ENCODE assay signal across 14 cellular contexts in genomic region chr18:36381075-36381474, GRCh38.
DNase-seq lines count a peak whose midpoint lies in the region; ATAC-seq and TF ChIP-seq lines count a peak whose summit lies in the region.
"Had no signal": no experiment of that assay in that cellular context is flagged by ENCODE, and none has a peak within 500 bp of the region (broad histone marks: within the 10 kb centered on the region; RNA-seq: fewer than 3 reads in every experiment).

No MANE protein-coding gene starts in this region.

- H3K79me2 ChIP-seq in osteoblast (ENCODE audit: insufficient read depth, low read length), result no peaks in the 10 kb centered on the region

- H3K27me3 ChIP-seq in IMR-90 (ENCODE audit: control insufficient read depth, insufficient read depth, low read length) (no peaks in the 10 kb centered on the region), osteoblast (ENCODE audit: insufficient read depth, low read length) (no peaks in the 10 kb centered on the region)

- no peak overlapping the region for H2AK5ac ChIP-seq in IMR-90 (ENCODE audit: low read depth, low read length)

- H3K79me1 ChIP-seq in IMR-90 (ENCODE audit: low read depth in 1 of 2, low read length in 2 of 2), result peaks cover 0 to 5% of the 10 kb centered on the region in 2 experiments; a peak in 1 of 4 replicates

- H3K18ac ChIP-seq in IMR-90 (ENCODE audit: low read depth, low read length), result no peak overlapping the region

- no peak overlapping the region for H4K5ac ChIP-seq in IMR-90 (ENCODE audit: low read depth, low read length)

- no TSS peak for BruUV-seq in IMR-90 (replicated peaks; lab: Mats Ljungman, UMichigan)

- H2BK5ac ChIP-seq in IMR-90 (ENCODE audit: low read depth, low read length, poor library complexity, severe bottlenecking), result no peak overlapping the region

- no peak overlapping the region for H3K4me3 ChIP-seq in IMR-90 (ENCODE audit: insufficient read depth, low read depth, low read length)
- H3K4me3 ChIP-seq in osteoblast (ENCODE audit: insufficient read depth, low read length), result no peak overlapping the region

- no peak for TF ChIP-seq CTCF in AG09319 (IDR thresholded peaks at IDR 0.05; ENCODE audit: low read depth, low read length)
- TF ChIP-seq CTCF in IMR-90 (conservative IDR thresholded peaks at IDR 0.05; ENCODE audit: low read depth, low read length), result no peak
- no peak for TF ChIP-seq CTCF in osteoblast (IDR thresholded peaks at IDR 0.05; ENCODE audit: extremely low read depth, low read depth, low read length)

- WGBS in IMR-90 (ENCODE audit: extremely low coverage in 2 of 2, insufficient read length in 1 of 2), 2 experiments, result 86% methylated on average over 1 of the region's 4 CpGs; no CpG with 5 or more reads in 1 of the 2 experiments

- no peak overlapping the region for H2AK9ac ChIP-seq in IMR-90 (replicated peaks; ENCODE audit: low read depth, low read length, poor library complexity)

- no peak overlapping the region for H3K9ac ChIP-seq in IMR-90 (ENCODE audit: low read depth, low read length)

- H3K36me3 ChIP-seq in IMR-90 (ENCODE audit: control insufficient read depth, insufficient read depth, low read length) (no peaks in the 10 kb centered on the region), osteoblast (ENCODE audit: insufficient read depth, low read length) (no peaks in the 10 kb centered on the region)

- no peak overlapping the region for H3K27ac ChIP-seq in IMR-90 (ENCODE audit: insufficient read depth, low read length)
- H3K27ac ChIP-seq in osteoblast (ENCODE audit: low read depth, low read length), result no peak overlapping the region

- H3K4ac ChIP-seq in IMR-90 (ENCODE audit: low read depth, low read length), result no peak overlapping the region; the same call in 1 of the 2 replicates

- no peak overlapping the region for H4K91ac ChIP-seq in IMR-90 (ENCODE audit: insufficient read depth, low read depth, low read length)

- H4K20me1 ChIP-seq in IMR-90 (ENCODE audit: insufficient read depth, low read length) (0 out of 2 replicates have a peak, but pooled peaks cover 2% of the 10 kb centered on the region), osteoblast (ENCODE audit: insufficient read depth, low read length) (peaks cover 3% of the 10 kb centered on the region)

- no peak overlapping the region for H3K56ac ChIP-seq in IMR-90 (ENCODE audit: extremely low read depth, insufficient read depth, low read length)

- 0 out of 2 replicates have a peak, but pooled peaks cover 3% of the 10 kb centered on the region for H3K9me1 ChIP-seq in IMR-90 (ENCODE audit: insufficient read depth, low read length)

- no peak overlapping the region for H4K8ac ChIP-seq in IMR-90 (ENCODE audit: low read depth in 2 of 2, low read length in 2 of 2)

- CTCF ChIA-PET in IMR-90 (lab: Yijun Ruan, JAX), result no interaction called here

- intact Hi-C loops in IMR-90 (cut with micrococcal nuclease), result no loop called here

- 0 out of 2 replicates have a peak overlapping the region, but pooled peaks have one; percentile 32 for H3K14ac ChIP-seq in IMR-90 (replicated peaks; ENCODE audit: low read depth, low read length)

- dilution Hi-C loops in IMR-90 (cut with HindIII; ENCODE audit: low sequenced_read_pairs, unreplicated experiment), result no loop called here

- H2BK15ac ChIP-seq in IMR-90 (ENCODE audit: low read depth, low read length), result no peak overlapping the region

- in situ Hi-C loops in IMR-90 (cut with MboI; ENCODE audit: low sequenced_read_pairs), result no loop called here

- TF ChIP-seq POLR2A in IMR-90 (IDR thresholded peaks at IDR 0.05; ENCODE audit: low read depth, low read length), result no peak

- POLR2A ChIA-PET in IMR-90 (lab: Charles Lee; ENCODE audit: unreplicated experiment), result interaction anchor here (0.5 kb wide), 1 partner anchor 375 kb away, joined by 3 read pairs; no protein-coding TSS in a partner anchor

- no peak overlapping the region for H2AFZ ChIP-seq in IMR-90 (replicated peaks; ENCODE audit: low read length, poor library complexity)
- H2AFZ ChIP-seq in osteoblast (ENCODE audit: low read length), result no peak overlapping the region

- H3K4me1 ChIP-seq in IMR-90 (ENCODE audit: control insufficient read depth, insufficient read depth, low read length) (peaks cover 3% of the 10 kb centered on the region), osteoblast (ENCODE audit: insufficient read depth, low read length) (peaks cover 7% of the 10 kb centered on the region)

- H2BK20ac ChIP-seq in IMR-90 (ENCODE audit: low read depth, low read length), result no peak overlapping the region

- TF ChIP-seq RAD21 in IMR-90 (IDR thresholded peaks at IDR 0.05; ENCODE audit: low read length), result no peak

- DNase-seq in AG09319 (ENCODE audit: extremely low read depth, low read depth) (peak; percentile 15), IMR-90 (no peak), globus pallidus (ENCODE audit: low spot score) (peak; percentile 11), osteoblast (ENCODE audit: insufficient read length, low spot score, missing footprints) (peak; percentile 71), hepatic stellate cell (ENCODE audit: low spot score) (no peak), glomerular visceral epithelial cell (ENCODE audit: extremely low spot score) (no peak), DMS53 treated with DMSO at 0.1 percent for 48 hours (lab: John Stamatoyannopoulos, UW; ENCODE audit: unreplicated experiment) (no peak)
- DNase-seq: Calu3; CD4-positive, alpha-beta T cell; DMS79 treated with DMSO at 0.1 percent for 48 hours; KBM-7; NCI-H446; NCI-H748 treated with DMSO at 0.1 percent for 48 hours had no signal

- H3K23ac ChIP-seq in IMR-90 (ENCODE audit: low read depth, low read length), result no peak overlapping the region

- H3K9me3 ChIP-seq in IMR-90 (ENCODE audit: control insufficient read depth, insufficient read depth, low read length) (no peaks in the 10 kb centered on the region), osteoblast (ENCODE audit: low read depth, low read length) (no peaks in the 10 kb centered on the region)

- H3K4me2 ChIP-seq in IMR-90 (ENCODE audit: low read depth, low read length), result no peak overlapping the region
- no peak overlapping the region for H3K4me2 ChIP-seq in osteoblast (ENCODE audit: insufficient read depth, low read length)

- H2BK120ac ChIP-seq in IMR-90 (ENCODE audit: low read depth, low read length), result no peak overlapping the region

- ATAC-seq in IMR-90 (ENCODE audit: low read depth) (no peak), GM21786 (IDR thresholded peaks at IDR 0.05; ENCODE audit: unreplicated experiment) (no peak)

TF ChIP-seq in IMR-90, 13 proteins besides CTCF, POLR2A, EP300 and RAD21:
- no peak for TF ChIP-seq BHLHE40 (IDR thresholded peaks at IDR 0.05; ENCODE audit: low read depth, low read length)
- TF ChIP-seq CHD1 (IDR thresholded peaks at IDR 0.05; ENCODE audit: low read depth, low read length), result no peak
- no peak for TF ChIP-seq ELK1 (IDR thresholded peaks at IDR 0.05; ENCODE audit: borderline replicate concordance, low read depth, low read length)
- TF ChIP-seq MXI1 (IDR thresholded peaks at IDR 0.05; ENCODE audit: borderline replicate concordance, low read depth, low read length), result no peak
- TF ChIP-seq MAZ (IDR thresholded peaks at IDR 0.05; ENCODE audit: borderline replicate concordance, low read depth, low read length), result no peak
- no peak for TF ChIP-seq RFX5 (IDR thresholded peaks at IDR 0.05; ENCODE audit: low read depth, low read length)
- no peak for TF ChIP-seq CEBPB (IDR thresholded peaks at IDR 0.05; ENCODE audit: low read depth, low read length)

Comparison
In these comparisons a context has a peak if more than half of its experiments do, and no peak if none do; other contexts are left out.
1. DNase-seq: peak in AG09319 (single experiment), globus pallidus (single experiment) and osteoblast (single experiment); none in IMR-90 (single experiment), hepatic stellate cell (single experiment), glomerular visceral epithelial cell (single experiment) and DMS53 treated with DMSO at 0.1 percent for 48 hours (single experiment).